Comparison of ENCODE assay signal across 21 cellular contexts in genomic region chr9:2027761-2028160, GRCh38. TPM values are rescaled to one million over a fixed set of nuclear protein-coding genes. Genes with fewer than 3 reads are reported as not detected.
DNase-seq lines count a peak whose midpoint lies in the region; ATAC-seq and TF ChIP-seq lines count a peak whose summit lies in the region.
"Had no signal": no experiment of that assay in that cellular context is flagged by ENCODE, and none has a peak within 500 bp of the region (broad histone marks: within the 10 kb centered on the region; RNA-seq: fewer than 3 reads in every experiment).

No MANE protein-coding gene starts in this region.

- H3K9me3 Mint-ChIP-seq in T-cell (no peaks in the 10 kb centered on the region), immature natural killer cell (no peaks in the 10 kb centered on the region)
- H3K9me3 Mint-ChIP-seq: type B pancreatic cell had no signal

- peak overlapping the region; percentile 70 for H3K27ac ChIP-seq in left ventricle myocardium inferior (replicated peaks)
- no peak overlapping the region for H3K27ac ChIP-seq in right cardiac atrium (ENCODE audit: low read length)
- H3K27ac ChIP-seq in upper lobe of left lung = peak overlapping the region in 3 of 4 donors; percentile 64 to 75 (median 64)
- no peak overlapping the region for H3K27ac ChIP-seq in brain microvascular endothelial cell
- H3K27ac ChIP-seq: cardiac muscle cell had no signal

- intact Hi-C loops in left ventricle myocardium inferior (cut with micrococcal nuclease) = no loop called here
- intact Hi-C loops in right cardiac atrium (cut with DNase I) = no loop called here

- H3K36me3 ChIP-seq in left ventricle myocardium inferior = peaks cover 23% of the 10 kb centered on the region
- peaks cover 0 to 5% (median under 1%) of the 10 kb centered on the region in 4 donors for H3K36me3 ChIP-seq in upper lobe of left lung
- no peaks in the 10 kb centered on the region for H3K36me3 ChIP-seq in brain microvascular endothelial cell (replicated peaks)
- H3K36me3 ChIP-seq: cardiac muscle cell had no signal

- peaks cover 35% of the 10 kb centered on the region for H3K36me3 Mint-ChIP-seq in T-cell
- H3K36me3 Mint-ChIP-seq in immature natural killer cell = peaks cover 0 to 15% (median 3%) of the 10 kb centered on the region in 3 donors

- no peak for TF ChIP-seq POLR2A in upper lobe of left lung (IDR thresholded peaks at IDR 0.05)

- in situ Hi-C loops in brain microvascular endothelial cell (cut with HindIII; ENCODE audit: low pct_ligation_motif_present, low sequenced_read_pairs) = no loop called here

- POLR2A ChIA-PET in T-cell (lab: Charles Lee) = interaction anchor here in 1 of 2 donors (0.6 kb wide), 1 partner anchor 10 kb away, joined by 3 read pairs; no protein-coding TSS in a partner anchor

- no peak for TF ChIP-seq EP300 in upper lobe of left lung (IDR thresholded peaks at IDR 0.05)

- DNase-seq in left ventricle myocardium inferior (no peak), right cardiac atrium (no peak), T-cell (no peak), immature natural killer cell (no peak), upper lobe of left lung (no peak), brain microvascular endothelial cell (no peak), COR-L47 (lab: John Stamatoyannopoulos, UW) (no peak)
- DNase-seq: activated CD4-positive, CD25-positive, alpha-beta regulatory T cell; activated CD8-positive, alpha-beta memory T cell treated with anti-CD3 and anti-CD28 coated beads, Interleukin-2, amount 10 ng/mL, durations not matched to agents 7 days and 5 days; IMR-90; left ventricle myocardium superior; NCI-H1694 treated with DMSO at 0.1 percent for 48 hours; NCI-H226; NCI-H82; PC-3; SHP77 treated with DMSO at 0.1 percent for 48 hours; stimulated activated naive CD4-positive, alpha-beta T cell had no signal

- CTCF ChIA-PET in T-cell (lab: Charles Lee) = no interaction called here

- ATAC-seq in right cardiac atrium = no peak
- no peak for ATAC-seq in T-cell (replicated peaks in 1 of 4)
- ATAC-seq in upper lobe of left lung (ENCODE audit: low FRiP score in 2 of 2) = no peak
- ATAC-seq in HG03175 (IDR thresholded peaks at IDR 0.05; ENCODE audit: unreplicated experiment) = no peak
- ATAC-seq: activated CD8-positive, alpha-beta memory T cell treated with anti-CD3 and anti-CD28 coated beads, Interleukin-2, amount 10 ng/mL, durations not matched to agents 7 days and 5 days; left ventricle myocardium superior; PC-3; sciatic nerve had no signal

- H3K9me3 ChIP-seq in left ventricle myocardium inferior (replicated peaks) (no peaks in the 10 kb centered on the region), right cardiac atrium (ENCODE audit: control insufficient read depth, low read length) (no peaks in the 10 kb centered on the region), upper lobe of left lung (no peaks in the 10 kb centered on the region)

- H3K4me1 Mint-ChIP-seq in T-cell = peaks cover 96 to 97% (median 96%) of the 10 kb centered on the region in 3 donors
- peaks cover 96 to 99% of the 10 kb centered on the region in 2 donors for H3K4me1 Mint-ChIP-seq in immature natural killer cell

- no peak overlapping the region for H3K4me3 ChIP-seq in left ventricle myocardium inferior
- no peak overlapping the region for H3K4me3 ChIP-seq in right cardiac atrium (ENCODE audit: low read length)
- H3K4me3 ChIP-seq in upper lobe of left lung = no peak overlapping the region
- H3K4me3 ChIP-seq in brain microvascular endothelial cell (ENCODE audit: low read depth, low read length) = no peak overlapping the region
- H3K4me3 ChIP-seq: cardiac muscle cell had no signal

- H3K27ac Mint-ChIP-seq in T-cell = peak overlapping the region; percentile 20 to 41
- H3K27ac Mint-ChIP-seq in immature natural killer cell = peak overlapping the region; percentile 68 to 90 (median 86)
- H3K27ac Mint-ChIP-seq: activated CD8-positive, alpha-beta memory T cell treated with anti-CD3 and anti-CD28 coated beads, Interleukin-2, amount 10 ng/mL, durations not matched to agents 7 days and 5 days; type B pancreatic cell had no signal

- H3K4me3 Mint-ChIP-seq in T-cell = peak overlapping the region in 2 of 3 donors; percentile 4 to 73
- peak overlapping the region; percentile 49 to 70 (median 57) for H3K4me3 Mint-ChIP-seq in immature natural killer cell
- H3K4me3 Mint-ChIP-seq: activated CD8-positive, alpha-beta memory T cell treated with anti-CD3 and anti-CD28 coated beads, Interleukin-2, amount 10 ng/mL, durations not matched to agents 7 days and 5 days; type B pancreatic cell had no signal

- no peak for TF ChIP-seq CTCF in left ventricle myocardium inferior (IDR thresholded peaks at IDR 0.05; ENCODE audit: borderline replicate concordance)
- TF ChIP-seq CTCF in upper lobe of left lung (IDR thresholded peaks at IDR 0.05) = no peak
- no peak for TF ChIP-seq CTCF in brain microvascular endothelial cell (IDR thresholded peaks at IDR 0.05; ENCODE audit: low read depth, low read length, missing control alignments)

- H3K27me3 ChIP-seq in left ventricle myocardium inferior (ENCODE audit: low read depth) = no peaks in the 10 kb centered on the region
- H3K27me3 ChIP-seq in right cardiac atrium (ENCODE audit: control insufficient read depth, insufficient read depth) = no peaks in the 10 kb centered on the region
- H3K27me3 ChIP-seq in upper lobe of left lung = no peaks in the 10 kb centered on the region
- H3K27me3 ChIP-seq in brain microvascular endothelial cell (replicated peaks) = no peaks in the 10 kb centered on the region
- H3K27me3 ChIP-seq: cardiac muscle cell had no signal

- H3K4me1 ChIP-seq in left ventricle myocardium inferior = peaks cover 92% of the 10 kb centered on the region
- H3K4me1 ChIP-seq in right cardiac atrium (ENCODE audit: control insufficient read depth, insufficient read depth, low read length) = peaks cover 25% of the 10 kb centered on the region
- peaks cover 65 to 78% (median 66%) of the 10 kb centered on the region in 4 donors for H3K4me1 ChIP-seq in upper lobe of left lung

- WGBS in right cardiac atrium = 86% methylated on average over 1 of the region's 1 CpG
- WGBS in upper lobe of left lung, 2 donors = 77 to 100% methylated on average over 1 of the region's 1 CpG

- no peaks in the 10 kb centered on the region for H3K27me3 Mint-ChIP-seq in T-cell
- peaks cover 0 to 5% (median 2%) of the 10 kb centered on the region in 3 donors for H3K27me3 Mint-ChIP-seq in immature natural killer cell (ENCODE audit: low read depth in 3 of 3)
- H3K27me3 Mint-ChIP-seq: activated CD8-positive, alpha-beta memory T cell treated with anti-CD3 and anti-CD28 coated beads, Interleukin-2, amount 10 ng/mL, durations not matched to agents 7 days and 5 days; type B pancreatic cell had no signal

RNA-seq across cellular contexts. Expression of gene SMARCA2, which starts 12.6 kb away (rescaled TPM):
- total RNA-seq in left ventricle myocardium inferior = 98.0 TPM
- total RNA-seq in right cardiac atrium = 100 to 1,000 TPM in 3 of 4 donors, 10 to 100 TPM in 1; 99.6 to 133 (median 112) TPM
- polyA plus RNA-seq in right cardiac atrium = 49.3 TPM
- total RNA-seq in T-cell = 100 to 1,000 TPM; 225 to 325 (median 237) TPM
- 10 to 100 TPM; 20.1 to 41.4 (median 25.2) TPM for polyA plus RNA-seq in immature natural killer cell
- 100 to 1,000 TPM in 5 of 6 donors, 10 to 100 TPM in 1; 74.3 to 210 (median 139) TPM for total RNA-seq in upper lobe of left lung

Comparison
In these comparisons a context has a peak if more than half of its experiments do, and no peak if none do; other contexts are left out.
1. H3K27ac ChIP-seq: peak in left ventricle myocardium inferior (single experiment) and upper lobe of left lung (3 of 4); none in right cardiac atrium (single experiment) and brain microvascular endothelial cell (single experiment).